20 cellular contexts compared by ENCODE assay signal in genomic region chr9:13719410-13719809, GRCh38.
DNase-seq lines count a peak whose midpoint lies in the region; ATAC-seq, FAIRE-seq and TF ChIP-seq lines count a peak whose summit lies in the region.
"Had no signal": no experiment of that assay in that cellular context is flagged by ENCODE, and none has a peak within 500 bp of the region (broad histone marks: within the 10 kb centered on the region; RNA-seq: fewer than 3 reads in every experiment).

No MANE protein-coding gene starts in this region.

- H2AFZ ChIP-seq in IMR-90 (replicated peaks; ENCODE audit: low read length, poor library complexity), result no peak overlapping the region

- H2AK5ac ChIP-seq in IMR-90 (ENCODE audit: low read depth, low read length), result no peak overlapping the region

- H3K27ac ChIP-seq in A549, result no peak overlapping the region
- H3K27ac ChIP-seq in IMR-90 (ENCODE audit: insufficient read depth, low read length), result peak overlapping the region; percentile 3; the same call in 1 of the 2 replicates
- H3K27ac ChIP-seq in heart left ventricle, result no peak overlapping the region
- H3K27ac ChIP-seq: colonic mucosa, left ventricle myocardium inferior had no signal

- no peaks in the 10 kb centered on the region for H3K79me1 ChIP-seq in IMR-90 (ENCODE audit: low read depth in 1 of 2, low read length in 2 of 2)

- H3K4me3 ChIP-seq in A549 (no peak overlapping the region), IMR-90 (ENCODE audit: insufficient read depth, low read depth, low read length) (no peak overlapping the region), fibroblast of villous mesenchyme (ENCODE audit: low read depth, low read length) (no peak overlapping the region), heart left ventricle (no peak overlapping the region)
- H3K4me3 ChIP-seq: colonic mucosa, HAP-1, left ventricle myocardium inferior had no signal

- H3K9me3 ChIP-seq in A549 (no peaks in the 10 kb centered on the region), IMR-90 (ENCODE audit: control insufficient read depth, insufficient read depth, low read length) (0 out of 2 replicates have a peak, but pooled peaks cover 1% of the 10 kb centered on the region), heart left ventricle (peaks cover 0 to 17% (median 3%) of the 10 kb centered on the region in 12 donors)
- H3K9me3 ChIP-seq: colonic mucosa, HAP-1 had no signal

- no TSS peak for BruUV-seq in IMR-90 (replicated peaks; lab: Mats Ljungman, UMichigan)

- 0% methylated on average over 1 of the region's 1 CpG for WGBS in A549 (ENCODE audit: missing lambda C conversion rate)
- 60% methylated on average over 1 of the region's 1 CpG; no CpG with 5 or more reads in 1 of the 2 experiments for WGBS in IMR-90 (ENCODE audit: extremely low coverage in 2 of 2, insufficient read length in 1 of 2), 2 experiments
- WGBS in heart left ventricle, 4 donors, result 53 to 71% (median 61%) methylated on average over 1 of the region's 1 CpG

- no peak overlapping the region for H3K14ac ChIP-seq in IMR-90 (replicated peaks; ENCODE audit: low read depth, low read length)

- in situ Hi-C loops in IMR-90 (cut with MboI; ENCODE audit: low sequenced_read_pairs), result no loop called here

- H4K8ac ChIP-seq in IMR-90 (ENCODE audit: low read depth in 2 of 2, low read length in 2 of 2), result no peak overlapping the region; a peak in 1 of 4 replicates

- no peak overlapping the region for H3K9ac ChIP-seq in IMR-90 (ENCODE audit: low read depth, low read length)

- dilution Hi-C loops in IMR-90 (cut with HindIII; ENCODE audit: low sequenced_read_pairs, unreplicated experiment), result no loop called here

- H3K27me3 ChIP-seq in IMR-90 (ENCODE audit: control insufficient read depth, insufficient read depth, low read length) (no peaks in the 10 kb centered on the region), heart left ventricle (no peaks in the 10 kb centered on the region)
- H3K27me3 ChIP-seq: colonic mucosa had no signal

- POLR2A ChIA-PET in A549 (lab: Yijun Ruan, JAX), result no interaction called here
- POLR2A ChIA-PET in IMR-90 (lab: Charles Lee; ENCODE audit: unreplicated experiment), result no interaction called here

- TF ChIP-seq EP300 in A549 (IDR thresholded peaks at IDR 0.05), result no peak

- no peak overlapping the region for H3K4ac ChIP-seq in IMR-90 (ENCODE audit: low read depth, low read length)

- FAIRE-seq in A549 (lab: Jason Lieb, UNC) (no peak), HTR-8/SVneo (lab: Jason Lieb, UNC) (no peak)
- FAIRE-seq: G401.6, GM12892, urothelium cell line had no signal

- TF ChIP-seq RAD21 in A549 (conservative IDR thresholded peaks at IDR 0.05 in 1 of 2, IDR thresholded peaks at IDR 0.05 in 1 of 2) (no peak), IMR-90 (IDR thresholded peaks at IDR 0.05; ENCODE audit: low read length) (no peak)

- no peaks in the 10 kb centered on the region for H3K9me1 ChIP-seq in IMR-90 (ENCODE audit: insufficient read depth, low read length)

- H3K4me1 ChIP-seq in A549, result no peaks in the 10 kb centered on the region
- H3K4me1 ChIP-seq in IMR-90 (ENCODE audit: control insufficient read depth, insufficient read depth, low read length), result peaks cover 13% of the 10 kb centered on the region
- peaks cover 0 to 36% (median 14%) of the 10 kb centered on the region in 12 donors for H3K4me1 ChIP-seq in heart left ventricle
- H3K4me1 ChIP-seq: colonic mucosa had no signal

- H3K36me3 ChIP-seq in IMR-90 (ENCODE audit: control insufficient read depth, insufficient read depth, low read length) (no peaks in the 10 kb centered on the region), heart left ventricle (no peaks in the 10 kb centered on the region)
- H3K36me3 ChIP-seq: colonic mucosa, HAP-1, left ventricle myocardium inferior had no signal

- no peak overlapping the region for H3K4me2 ChIP-seq in A549
- no peak overlapping the region for H3K4me2 ChIP-seq in IMR-90 (ENCODE audit: low read depth, low read length)

- TF ChIP-seq CTCF in A549 (IDR thresholded peaks at IDR 0.05), result no peak
- TF ChIP-seq CTCF in IMR-90 (conservative IDR thresholded peaks at IDR 0.05; ENCODE audit: low read depth, low read length), result no peak
- no peak for TF ChIP-seq CTCF in fibroblast of villous mesenchyme (IDR thresholded peaks at IDR 0.05; ENCODE audit: insufficient read depth, low read depth, low read length)
- TF ChIP-seq CTCF in heart left ventricle (IDR thresholded peaks at IDR 0.05), result no peak

- no peak for ATAC-seq in A549
- no peak for ATAC-seq in IMR-90 (ENCODE audit: low read depth)
- no peak for ATAC-seq in heart left ventricle
- no peak for ATAC-seq in GM18873 (IDR thresholded peaks at IDR 0.05; ENCODE audit: low FRiP score, unreplicated experiment)
- ATAC-seq: activated T-cell treated with anti-CD3 and anti-CD28 coated beads, Interleukin-2, amount 50 U/mL, for 4 hours had no signal

- H2BK120ac ChIP-seq in IMR-90 (ENCODE audit: low read depth, low read length), result no peak overlapping the region

- DNase-seq in A549 (ENCODE audit: low read depth in 1 of 2, low spot score in 1 of 2), result no peak
- DNase-seq in IMR-90, result peak; percentile 36
- DNase-seq in astrocyte of the hippocampus (ENCODE audit: low read depth, low spot score), result peak; percentile 37
- DNase-seq in fibroblast of villous mesenchyme (ENCODE audit: low read depth), result peak; percentile 3
- DNase-seq in heart left ventricle, result no peak
- no peak for DNase-seq in hepatic stellate cell (ENCODE audit: low spot score)
- no peak for DNase-seq in HTR-8/SVneo (ENCODE audit: insufficient read length, low spot score)
- DNase-seq: activated CD4-positive, alpha-beta memory T cell treated with anti-CD3 and anti-CD28 coated beads for 36 hours; activated T-cell treated with anti-CD3 and anti-CD28 coated beads, Interleukin-2, amount 50 U/mL, for 4 hours; CD8-positive, alpha-beta memory T cell; colonic mucosa; hippocampal formation; left ventricle myocardium inferior; NCI-H1105; stimulated activated CD4-positive, alpha-beta T cell treated with anti-CD3 and anti-CD28 coated beads, Interleukin-12 subunit alpha, Interleukin-12 subunit beta, amount 100 ng/mL, for 4 hours had no signal

- no peak overlapping the region for H3K23ac ChIP-seq in IMR-90 (ENCODE audit: low read depth, low read length)

- no peak overlapping the region for H2BK5ac ChIP-seq in IMR-90 (ENCODE audit: low read depth, low read length, poor library complexity, severe bottlenecking)

- no peak overlapping the region for H4K5ac ChIP-seq in IMR-90 (ENCODE audit: low read depth, low read length)

- H3K18ac ChIP-seq in IMR-90 (ENCODE audit: low read depth, low read length), result no peak overlapping the region; the same call in 1 of the 2 replicates

- no peak overlapping the region for H2BK20ac ChIP-seq in IMR-90 (ENCODE audit: low read depth, low read length)

- TF ChIP-seq POLR2A in A549 (IDR thresholded peaks at IDR 0.05; ENCODE audit: low read length) (no peak), IMR-90 (IDR thresholded peaks at IDR 0.05; ENCODE audit: low read depth, low read length) (no peak), heart left ventricle (IDR thresholded peaks at IDR 0.05) (no peak)

- H4K91ac ChIP-seq in IMR-90 (ENCODE audit: insufficient read depth, low read depth, low read length), result no peak overlapping the region

- H4K20me1 ChIP-seq in IMR-90 (ENCODE audit: insufficient read depth, low read length), result no peaks in the 10 kb centered on the region

- H2AK9ac ChIP-seq in IMR-90 (replicated peaks; ENCODE audit: low read depth, low read length, poor library complexity), result no peak overlapping the region

- H2BK15ac ChIP-seq in IMR-90 (ENCODE audit: low read depth, low read length), result no peak overlapping the region

- no peak overlapping the region for H3K56ac ChIP-seq in IMR-90 (ENCODE audit: extremely low read depth, insufficient read depth, low read length)

- CTCF ChIA-PET in A549 (lab: Yijun Ruan, JAX) (no interaction called here), IMR-90 (lab: Yijun Ruan, JAX) (no interaction called here)

- intact Hi-C loops in IMR-90 (cut with micrococcal nuclease) (loop anchor here (5.0 kb wide), 1 partner anchor 603 kb away; no protein-coding TSS in a partner anchor), heart left ventricle (cut with DNase I) (loop anchor here in 2 of 10 donors (5.0 to 10.0 kb wide), 3 partner anchors 65 to 143 kb away; no protein-coding TSS in a partner anchor)

TF ChIP-seq in A549, 52 proteins besides CTCF, POLR2A, EP300 and RAD21:
- TF ChIP-seq BCL3 (IDR thresholded peaks at IDR 0.05), result no peak
- peak; percentile 51 for TF ChIP-seq MAFK (IDR thresholded peaks at IDR 0.05; ENCODE audit: partially characterized antibody)

TF ChIP-seq in IMR-90, 13 proteins besides CTCF, POLR2A, EP300 and RAD21:
- no peak for TF ChIP-seq CHD1 (IDR thresholded peaks at IDR 0.05; ENCODE audit: low read depth, low read length)
- TF ChIP-seq, protein P1, sequence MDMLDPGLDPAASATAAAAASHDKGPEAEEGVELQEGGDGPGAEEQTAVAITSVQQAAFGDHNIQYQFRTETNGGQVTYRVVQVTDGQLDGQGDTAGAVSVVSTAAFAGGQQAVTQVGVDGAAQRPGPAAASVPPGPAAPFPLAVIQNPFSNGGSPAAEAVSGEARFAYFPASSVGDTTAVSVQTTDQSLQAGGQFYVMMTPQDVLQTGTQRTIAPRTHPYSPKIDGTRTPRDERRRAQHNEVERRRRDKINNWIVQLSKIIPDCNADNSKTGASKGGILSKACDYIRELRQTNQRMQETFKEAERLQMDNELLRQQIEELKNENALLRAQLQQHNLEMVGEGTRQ (IDR thresholded peaks at IDR 0.05; ENCODE audit: low read depth, low read length), result peak; percentile 35; the same call in 1 of the 2 replicates
- peak; percentile 78 for TF ChIP-seq MAFK (IDR thresholded peaks at IDR 0.05; ENCODE audit: low read depth, low read length)
TF ChIP-seq in IMR-90: peak in this region for 2.

Comparison
In these comparisons a context has a peak if more than half of its experiments do, and no peak if none do; other contexts are left out.
1. DNase-seq: peak in IMR-90 (single experiment), astrocyte of the hippocampus (single experiment) and fibroblast of villous mesenchyme (single experiment); none in A549 (0 of 2), heart left ventricle (0 of 5), hepatic stellate cell (single experiment) and HTR-8/SVneo (single experiment).